23 cellular contexts compared by ENCODE assay signal in the genomic region with DNA sequence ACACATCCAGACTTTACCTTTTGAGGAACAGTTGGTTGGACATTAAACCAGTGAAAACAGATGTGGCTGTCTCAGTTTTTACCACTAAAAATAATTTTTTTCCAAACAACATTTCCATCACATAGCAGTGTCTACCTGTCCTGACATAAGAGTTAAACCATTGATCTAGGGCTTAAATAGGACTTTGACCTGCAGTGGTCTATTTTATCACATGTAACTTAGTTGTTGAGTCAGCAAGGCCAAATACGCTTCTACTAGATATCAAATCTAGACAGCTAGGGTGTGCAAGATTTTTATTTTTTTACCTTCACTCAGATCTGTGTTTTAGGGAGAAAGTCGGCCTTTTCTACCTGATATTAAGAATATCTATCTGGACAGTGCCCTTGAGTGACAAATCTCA.
"Had no signal": no experiment of that assay in that cellular context is flagged by ENCODE, and none has a peak within 500 bp of the region (broad histone marks: within the 10 kb centered on the region; RNA-seq: fewer than 3 reads in every experiment).

No MANE protein-coding gene starts in this region.

- H3K4me3 ChIP-seq: colonic mucosa, esophagus squamous epithelium, gastrocnemius medialis, heart right ventricle, left ventricle myocardium inferior, lower lobe of right lung, mucosa of descending colon had no signal

- H3K9me3 ChIP-seq: colonic mucosa, esophagus squamous epithelium, gastrocnemius medialis, left ventricle myocardium inferior, lower lobe of right lung, mucosa of descending colon had no signal

- DNase-seq: colonic mucosa; cortex of kidney; effector CD8-positive, alpha-beta T cell; effector memory CD8-positive, alpha-beta T cell; endodermal cell; erythroblast; esophagus squamous epithelium; foreskin fibroblast; foreskin melanocyte; gastrocnemius medialis; glutamatergic neuron; head of caudate nucleus; heart right ventricle; hippocampal formation; left cardiac atrium; left ventricle myocardium inferior; lower lobe of right lung; mucosa of descending colon had no signal

- H3K36me3 ChIP-seq: colonic mucosa, esophagus squamous epithelium, gastrocnemius medialis, heart right ventricle, left ventricle myocardium inferior, lower lobe of right lung had no signal

- FAIRE-seq: endometrium, islet of Langerhans, keratinocyte had no signal

- H3K27ac ChIP-seq: colonic mucosa, epithelial cell of prostate, esophagus squamous epithelium, gastrocnemius medialis, heart right ventricle, left ventricle myocardium inferior, lower lobe of right lung had no signal

- H3K4me1 ChIP-seq: colonic mucosa, gastrocnemius medialis, heart right ventricle, left ventricle myocardium inferior, lower lobe of right lung had no signal

- H3K27me3 ChIP-seq: colonic mucosa, gastrocnemius medialis had no signal

- ATAC-seq: effector memory CD8-positive, alpha-beta T cell; esophagus mucosa; gastrocnemius medialis; heart right ventricle; left cardiac atrium; lower lobe of right lung; mucosa of descending colon had no signal
